Comparison of ENCODE assay signal across 34 cellular contexts in the genomic region with DNA sequence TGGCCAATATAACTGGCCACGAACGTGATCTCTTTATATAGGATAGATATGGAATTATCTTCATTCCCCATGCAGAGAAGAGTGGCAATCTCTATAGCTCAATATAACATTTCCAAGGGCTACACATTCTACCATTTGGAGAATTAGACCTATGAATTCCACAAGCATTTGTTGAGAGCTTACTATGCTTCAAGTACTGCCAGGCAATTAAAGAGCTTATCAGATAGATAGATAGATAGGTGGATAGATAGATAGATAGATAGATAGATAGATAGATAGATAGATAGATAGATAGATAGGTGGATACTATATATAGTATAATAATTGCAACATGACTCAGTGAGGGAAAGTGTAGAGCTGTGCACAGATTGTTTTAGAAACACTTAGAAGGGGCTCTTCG. TPM values are rescaled to one million over a fixed set of nuclear protein-coding genes. Genes with fewer than 3 reads are reported as not detected.
"Had no signal": no experiment of that assay in that cellular context is flagged by ENCODE, and none has a peak within 500 bp of the region (broad histone marks: within the 10 kb centered on the region; RNA-seq: fewer than 3 reads in every experiment).

No MANE protein-coding gene starts in this region.

- H3K4me1 ChIP-seq: left lung, lower lobe of right lung, right atrium auricular region, right lobe of liver, tibial nerve, uterus had no signal

- H3K27ac ChIP-seq: left lung, lower lobe of right lung, ovary, right atrium auricular region, right lobe of liver, tibial nerve, uterus had no signal

- H3K4me3 Mint-ChIP-seq: immature natural killer cell; naive thymus-derived CD8-positive, alpha-beta T cell; nephron; stimulated activated memory B cell treated with anti-CD40 and anti-IgM and Interleukin-4, amounts not matched to agents 10 μg/mL and 1 μg/mL and 100 μg/mL, for 72 hours; stimulated activated naive CD8-positive, alpha-beta T cell treated with anti-CD3 and anti-CD28 coated beads, Interleukin-15, amount 100 ng/mL, for 72 hours; type B pancreatic cell had no signal

- ATAC-seq: left colon; left lung; lower lobe of right lung; naive thymus-derived CD8-positive, alpha-beta T cell; right lobe of liver had no signal

- H3K36me3 Mint-ChIP-seq: immature natural killer cell; naive thymus-derived CD8-positive, alpha-beta T cell; stimulated activated memory B cell treated with anti-CD40 and anti-IgM and Interleukin-4, amounts not matched to agents 10 μg/mL and 1 μg/mL and 100 μg/mL, for 72 hours; type B pancreatic cell had no signal

- H3K4me3 ChIP-seq: left lung, lower lobe of right lung, ovary, right atrium auricular region, right lobe of liver, smooth muscle cell, tibial nerve, uterus had no signal

- H3K27me3 Mint-ChIP-seq: progenitor cell of endocrine pancreas had no signal

- H3K27ac Mint-ChIP-seq: immature natural killer cell; nephron; progenitor cell of endocrine pancreas; stimulated activated memory B cell treated with anti-CD40 and anti-IgM and Interleukin-4, amounts not matched to agents 10 μg/mL and 1 μg/mL and 100 μg/mL, for 72 hours; type B pancreatic cell had no signal

- DNase-seq: hypothalamus; immature natural killer cell; kidney; left colon; left lung; lower lobe of right lung; mammary epithelial cell; mesenchymal stem cell; naive thymus-derived CD8-positive, alpha-beta T cell; ovary; right lobe of liver; stimulated activated CD4-positive, alpha-beta T cell treated with anti-CD3 and anti-CD28 coated beads, Interleukin-1b, Interleukin-23, amount 100 ng/mL, for 48 hours; stimulated activated CD4-positive, alpha-beta T cell treated with anti-CD3 and anti-CD28 coated beads, Interleukin-2, amount 100 ng/mL, for 48 hours; stimulated activated CD4-positive, alpha-beta T cell treated with anti-CD3 and anti-CD28 coated beads, Interleukin-4, amount 100 ng/mL, for 4 hours; stimulated activated CD8-positive, alpha-beta memory T cell treated with anti-CD3 and anti-CD28 coated beads, Interleukin-4, amount 100 ng/mL, for 48 hours; stimulated activated naive CD4-positive, alpha-beta T cell treated with Interleukin-2 at 50 U/mL for 16 hours; stimulated activated naive CD8-positive, alpha-beta T cell treated with anti-CD3 and anti-CD28 coated beads, Interleukin-15, amount 100 ng/mL, for 72 hours; substantia nigra; uterus had no signal

- H3K4me1 Mint-ChIP-seq: immature natural killer cell; naive thymus-derived CD8-positive, alpha-beta T cell; nephron; stimulated activated memory B cell treated with anti-CD40 and anti-IgM and Interleukin-4, amounts not matched to agents 10 μg/mL and 1 μg/mL and 100 μg/mL, for 72 hours had no signal

- H3K4me2 ChIP-seq: smooth muscle cell had no signal

- H3K9me3 Mint-ChIP-seq: nephron; stimulated activated memory B cell treated with anti-CD40 and anti-IgM and Interleukin-4, amounts not matched to agents 10 μg/mL and 1 μg/mL and 100 μg/mL, for 72 hours; stimulated activated naive CD8-positive, alpha-beta T cell treated with anti-CD3 and anti-CD28 coated beads, Interleukin-15, amount 100 ng/mL, for 72 hours; type B pancreatic cell had no signal

- H3K27me3 ChIP-seq: left lung, ovary, right atrium auricular region, right lobe of liver, tibial nerve, uterus had no signal

- H3K9me3 ChIP-seq: left lung, lower lobe of right lung, ovary, right atrium auricular region, right lobe of liver, tibial nerve, uterus had no signal

- H3K36me3 ChIP-seq: left lung, lower lobe of right lung, ovary, right atrium auricular region, right lobe of liver, tibial nerve, uterus had no signal

RNA-seq across cellular contexts. Expression of a gene that starts 1.5 kb away (rescaled TPM):
- total RNA-seq: kidney; left colon; left lung; liver; lower lobe of right lung; mammary epithelial cell; mucosa of gallbladder; naive thymus-derived CD8-positive, alpha-beta T cell; omental fat pad; ovary; progenitor cell of endocrine pancreas; pulmonary artery endothelial cell; renal cortical epithelial cell; right atrium auricular region; right lobe of liver; skeletal muscle tissue; smooth muscle cell; temporal lobe; tibial nerve; ureter; uterus had no signal

RNA-seq across cellular contexts. Expression of a gene that starts 50.3 kb away (rescaled TPM):
- total RNA-seq: kidney; left colon; left lung; liver; lower lobe of right lung; mammary epithelial cell; mucosa of gallbladder; naive thymus-derived CD8-positive, alpha-beta T cell; omental fat pad; ovary; progenitor cell of endocrine pancreas; pulmonary artery endothelial cell; renal cortical epithelial cell; right atrium auricular region; right lobe of liver; skeletal muscle tissue; smooth muscle cell; temporal lobe; tibial nerve; ureter; uterus had no signal
